In genomic region chr18:47397671-47398319, GRCh38 we compare ENCODE assay signal across 10 cellular contexts.
DNase-seq lines count a peak whose midpoint lies in the region; ATAC-seq, FAIRE-seq and TF ChIP-seq lines count a peak whose summit lies in the region.
"Had no signal": no experiment of that assay in that cellular context is flagged by ENCODE, and none has a peak within 500 bp of the region (broad histone marks: within the 10 kb centered on the region; RNA-seq: fewer than 3 reads in every experiment).

No MANE protein-coding gene starts in this region.

- no peaks in the 10 kb centered on the region for H3K36me3 ChIP-seq in H7 (replicated peaks; ENCODE audit: control insufficient read depth, insufficient read depth, low read length)
- H3K36me3 ChIP-seq in SJCRH30, result no peaks in the 10 kb centered on the region
- no peaks in the 10 kb centered on the region for H3K36me3 ChIP-seq in kidney epithelial cell (ENCODE audit: control insufficient read depth, insufficient read depth, low read length)
- no peaks in the 10 kb centered on the region for H3K36me3 ChIP-seq in aorta (ENCODE audit: control insufficient read depth in 1 of 2, insufficient read depth in 2 of 2, low read length in 1 of 2)
- H3K36me3 ChIP-seq: neutrophil had no signal

- H3K4me3 ChIP-seq in H7 (ENCODE audit: insufficient read depth, low read depth, low read length) (no peak overlapping the region), SJCRH30 (no peak overlapping the region), kidney epithelial cell (ENCODE audit: low read depth, low read length) (no peak overlapping the region), aorta (ENCODE audit: low read length in 2 of 2) (no peak overlapping the region)

- ATAC-seq in aorta (ENCODE audit: low FRiP score) (no peak), GM21423 (IDR thresholded peaks at IDR 0.05; ENCODE audit: unreplicated experiment) (no peak), HG02610 (IDR thresholded peaks at IDR 0.05; ENCODE audit: unreplicated experiment) (no peak)

- no peaks in the 10 kb centered on the region for H3K9me3 ChIP-seq in SJCRH30 (replicated peaks)
- peaks cover 1% of the 10 kb centered on the region for H3K9me3 ChIP-seq in aorta (ENCODE audit: control insufficient read depth, low read length)
- H3K9me3 ChIP-seq: neutrophil had no signal

- no peaks in the 10 kb centered on the region for H3K4me1 ChIP-seq in SJCRH30
- H3K4me1 ChIP-seq in aorta (ENCODE audit: control insufficient read depth in 1 of 2, insufficient read depth in 2 of 2, low read length in 2 of 2), result no peaks in the 10 kb centered on the region

- FAIRE-seq in D721Med (lab: Jason Lieb, UNC), result no peak

- 20 to 30% methylated on average over 9 of the region's 9 CpGs for WGBS in aorta, 2 donors

- H3K27me3 ChIP-seq in H7 (ENCODE audit: control insufficient read depth, insufficient read depth, low read length) (no peaks in the 10 kb centered on the region), SJCRH30 (no peaks in the 10 kb centered on the region), kidney epithelial cell (ENCODE audit: control insufficient read depth, insufficient read depth, low read length) (no peaks in the 10 kb centered on the region), aorta (ENCODE audit: control insufficient read depth in 1 of 2, insufficient read depth in 2 of 2, low read length in 1 of 2) (no peaks in the 10 kb centered on the region)
- H3K27me3 ChIP-seq: neutrophil had no signal

- intact Hi-C loops in aorta (cut with DNase I), result no loop called here

- no peak overlapping the region for H3K27ac ChIP-seq in SJCRH30
- no peak overlapping the region for H3K27ac ChIP-seq in aorta (ENCODE audit: low read depth in 1 of 2, low read length in 2 of 2)
- H3K27ac ChIP-seq: epithelial cell of prostate, neutrophil had no signal

- TF ChIP-seq CTCF in D721Med (IDR thresholded peaks at IDR 0.05; ENCODE audit: insufficient read depth, missing control alignments) (peak; percentile 51), kidney epithelial cell (IDR thresholded peaks at IDR 0.05; ENCODE audit: insufficient read depth, low read length, poor library complexity, severe bottlenecking) (peak; percentile 25)

- no peak for DNase-seq in D721Med (ENCODE audit: insufficient read length, low spot score)
- DNase-seq in H7, result peak; percentile 70
- DNase-seq in SJCRH30, result peak; percentile 10 to 54
- no peak for DNase-seq in kidney epithelial cell (ENCODE audit: low read depth)
- no peak for DNase-seq in aorta
- DNase-seq in activated CD4-positive, CD25-positive, alpha-beta regulatory T cell treated with anti-CD3 and anti-CD28 coated beads, Interleukin-2, amount 50 U/mL, for 72 hours, result no peak

Comparison
In these comparisons a context has a peak if more than half of its experiments do, and no peak if none do; other contexts are left out.
1. DNase-seq: peak in H7 (single experiment) and SJCRH30 (2 of 2); none in D721Med (single experiment), kidney epithelial cell (single experiment), aorta (0 of 2) and activated CD4-positive, CD25-positive, alpha-beta regulatory T cell treated with anti-CD3 and anti-CD28 coated beads, Interleukin-2, amount 50 U/mL, for 72 hours (single experiment).